7 cellular contexts compared by ENCODE assay signal in genomic region chr3:156382458-156383346, GRCh38.
A peak's percentile ranks its signal among the peaks of the same experiment; 100 is the strongest.
DNase-seq lines count a peak whose midpoint lies in the region; ATAC-seq and TF ChIP-seq lines count a peak whose summit lies in the region.

No MANE protein-coding gene starts in this region.

- no peak overlapping the region for H3K4me3 ChIP-seq in WI38 (ENCODE audit: low read depth, low read length)

- peak; percentile 91 for ATAC-seq in GM18867 (IDR thresholded peaks at IDR 0.05; ENCODE audit: unreplicated experiment)

- peak; percentile 77 for TF ChIP-seq CTCF in WI38 (IDR thresholded peaks at IDR 0.05; ENCODE audit: low read depth, low read length)

- peak; percentile 4 for DNase-seq in DMS114 treated with DMSO at 0.1 percent for 48 hours (lab: John Stamatoyannopoulos, UW; ENCODE audit: unreplicated experiment)
- peak; percentile 40 for DNase-seq in HuH-7 (ENCODE audit: low spot score)
- peak; percentile 61 for DNase-seq in iPS-NIHi11 (ENCODE audit: low spot score)
- DNase-seq in Ammon's horn (ENCODE audit: low spot score): no peak
- DNase-seq in KG1 (lab: John Stamatoyannopoulos, UW): no peak

Comparison
In these comparisons a context has a peak if more than half of its experiments do, and no peak if none do; other contexts are left out.
1. DNase-seq: peak in DMS114 treated with DMSO at 0.1 percent for 48 hours (single experiment), HuH-7 (single experiment) and iPS-NIHi11 (single experiment); none in Ammon's horn (single experiment) and KG1 (single experiment).